21 cellular contexts compared by ENCODE assay signal in the genomic region with DNA sequence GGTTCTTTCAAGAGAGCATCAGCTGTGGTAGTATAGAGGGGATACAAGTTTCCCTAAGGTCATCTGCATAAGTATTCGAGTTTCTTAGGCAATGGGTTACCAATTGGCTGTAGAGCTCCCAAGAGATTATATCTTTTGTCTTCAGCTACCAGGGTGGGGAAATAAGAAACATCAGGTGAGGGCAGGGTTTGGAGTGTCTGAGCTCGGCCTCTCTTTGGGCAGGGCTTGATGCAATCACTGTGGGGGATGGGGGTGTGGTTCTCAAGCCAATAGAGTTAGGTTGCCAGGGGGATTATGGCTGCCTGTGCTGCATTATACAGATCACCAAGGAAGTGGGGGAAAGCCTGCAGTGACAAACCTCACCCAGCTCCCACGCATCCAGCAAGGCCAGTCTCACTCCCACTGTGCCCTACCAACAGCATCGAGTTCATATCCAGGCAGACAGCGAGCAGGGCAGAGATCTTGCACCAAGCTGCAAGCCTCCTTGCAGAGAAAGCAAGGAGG.
"Had no signal": no experiment of that assay in that cellular context is flagged by ENCODE, and none has a peak within 500 bp of the region (broad histone marks: within the 10 kb centered on the region; RNA-seq: fewer than 3 reads in every experiment).

No MANE protein-coding gene starts in this region.

- ATAC-seq: esophagus mucosa; gastrocnemius medialis; heart right ventricle; left lung; lower lobe of right lung; sciatic nerve; stimulated activated memory B cell treated with anti-CD40 and anti-IgM and Interleukin-4, amounts not matched to agents 10 μg/mL and 1 μg/mL and 100 μg/mL, for 72 hours; upper lobe of right lung had no signal

- H3K9me3 Mint-ChIP-seq: stimulated activated memory B cell treated with anti-CD40 and anti-IgM and Interleukin-4, amounts not matched to agents 10 μg/mL and 1 μg/mL and 100 μg/mL, for 72 hours; stimulated activated naive CD8-positive, alpha-beta T cell treated with anti-CD3 and anti-CD28 coated beads, Interleukin-15, Interleukin-2, amounts not matched to agents 100 ng/mL and 50 ng/mL, for 24 hours had no signal

- H3K4me1 Mint-ChIP-seq: naive B cell; nephron; stimulated activated memory B cell treated with anti-CD40 and anti-IgM and Interleukin-4, amounts not matched to agents 10 μg/mL and 1 μg/mL and 100 μg/mL, for 72 hours had no signal

- H3K27ac ChIP-seq: gastrocnemius medialis, heart right ventricle, left lung, lower lobe of right lung, spleen, tibial nerve, upper lobe of right lung, vagina had no signal

- H3K27me3 ChIP-seq: gastrocnemius medialis, left lung, tibial nerve, upper lobe of right lung, vagina had no signal

- H3K27me3 Mint-ChIP-seq: naive B cell; stimulated activated memory B cell treated with anti-CD40 and anti-IgM and Interleukin-4, amounts not matched to agents 10 μg/mL and 1 μg/mL and 100 μg/mL, for 72 hours had no signal

- DNase-seq: effector memory CD4-positive, alpha-beta T cell; gastrocnemius medialis; heart right ventricle; hypothalamus; islet precursor cell; left lung; lower lobe of right lung; mesenchymal stem cell; naive B cell; spleen; stimulated activated CD4-positive, alpha-beta T cell treated with anti-CD3 and anti-CD28 coated beads, Interleukin-15, amount 100 ng/mL, for 24 hours; stimulated activated CD4-positive, alpha-beta T cell treated with anti-CD3 and anti-CD28 coated beads, Interleukin-1b, Interleukin-23, amount 100 ng/mL, for 48 hours; stimulated activated CD4-positive, alpha-beta T cell treated with anti-CD3 and anti-CD28 coated beads, Interleukin-4, amount 100 ng/mL, for 24 hours; upper lobe of right lung had no signal

- H3K27ac Mint-ChIP-seq: nephron; stimulated activated memory B cell treated with anti-CD40 and anti-IgM and Interleukin-4, amounts not matched to agents 10 μg/mL and 1 μg/mL and 100 μg/mL, for 72 hours; stimulated activated naive CD8-positive, alpha-beta T cell treated with anti-CD3 and anti-CD28 coated beads, Interleukin-15, Interleukin-2, amounts not matched to agents 100 ng/mL and 50 ng/mL, for 24 hours had no signal

- H3K36me3 ChIP-seq: gastrocnemius medialis, heart right ventricle, left lung, lower lobe of right lung, spleen, tibial nerve, upper lobe of right lung, vagina had no signal

- H3K36me3 Mint-ChIP-seq: naive B cell; stimulated activated memory B cell treated with anti-CD40 and anti-IgM and Interleukin-4, amounts not matched to agents 10 μg/mL and 1 μg/mL and 100 μg/mL, for 72 hours had no signal

- H3K4me1 ChIP-seq: gastrocnemius medialis, heart right ventricle, left lung, lower lobe of right lung, spleen, tibial nerve, upper lobe of right lung, vagina had no signal

- H3K9me3 ChIP-seq: gastrocnemius medialis, left lung, lower lobe of right lung, tibial nerve, upper lobe of right lung, vagina had no signal

- H3K4me3 ChIP-seq: gastrocnemius medialis, heart right ventricle, left lung, lower lobe of right lung, spleen, tibial nerve, upper lobe of right lung, vagina had no signal

- H3K4me3 Mint-ChIP-seq: naive B cell; nephron; stimulated activated memory B cell treated with anti-CD40 and anti-IgM and Interleukin-4, amounts not matched to agents 10 μg/mL and 1 μg/mL and 100 μg/mL, for 72 hours; stimulated activated naive CD8-positive, alpha-beta T cell treated with anti-CD3 and anti-CD28 coated beads, Interleukin-15, Interleukin-2, amounts not matched to agents 100 ng/mL and 50 ng/mL, for 24 hours had no signal
